In the genomic region with DNA sequence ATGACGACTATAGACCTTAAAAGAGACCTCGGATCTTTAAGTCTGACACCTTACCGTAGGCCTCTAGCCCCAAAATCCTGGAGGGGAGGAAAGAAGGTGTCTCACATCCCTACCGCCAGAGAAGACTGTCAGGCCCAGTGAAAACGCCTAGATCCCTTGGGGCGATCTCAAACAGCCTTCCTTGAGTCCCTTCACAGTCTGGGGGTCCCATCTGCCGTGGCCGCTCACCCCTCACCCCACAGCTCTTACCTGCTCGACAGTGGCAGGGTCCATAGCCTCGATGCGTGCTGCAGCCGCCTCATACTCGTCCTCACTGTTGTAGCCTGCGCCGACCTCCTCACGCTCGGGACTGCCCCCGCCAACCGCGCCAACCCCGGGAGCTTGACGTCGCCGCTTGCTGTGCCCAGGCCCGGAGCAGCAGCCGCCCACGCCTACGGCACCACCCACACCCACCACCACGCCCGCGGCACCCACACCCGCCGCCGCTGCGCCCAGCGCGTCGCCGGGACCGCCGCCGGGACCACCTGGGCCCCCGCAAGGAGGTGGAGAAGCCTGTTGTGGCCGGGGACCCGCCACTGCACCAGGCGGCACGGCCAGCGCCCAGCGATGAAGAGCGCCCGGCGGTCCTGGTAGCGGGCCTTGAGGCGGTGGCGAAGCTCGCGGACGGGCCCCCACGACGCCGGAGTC, we compare ENCODE assay signal across 6 cellular contexts. TPM values are rescaled to one million over a fixed set of nuclear protein-coding genes. Genes with fewer than 3 reads are reported as not detected.
DNase-seq lines count a peak whose midpoint lies in the region; ATAC-seq, FAIRE-seq and TF ChIP-seq lines count a peak whose summit lies in the region.

No MANE protein-coding gene starts in this region.

- POLR2A ChIA-PET in A549 (lab: Yijun Ruan, JAX) = interaction anchor here (1.6 to 3.6 kb wide), 4 partner anchors 59 to 220 kb away, joined by 3 to 40 read pairs (median 7); a partner anchor contains a TSS

- H3K9me3 ChIP-seq in A549 (no peaks in the 10 kb centered on the region), Loucy (ENCODE audit: insufficient read depth, low read depth, low read length) (no peaks in the 10 kb centered on the region), body of pancreas (no peaks in the 10 kb centered on the region)

- H3F3A ChIP-seq in Loucy (ENCODE audit: low read depth) = no peaks in the 10 kb centered on the region

- H3K27me3 Mint-ChIP-seq in nephron (ENCODE audit: low read depth) = no peaks in the 10 kb centered on the region

- TF ChIP-seq CTCF in A549 (IDR thresholded peaks at IDR 0.05) (no peak), Loucy (conservative IDR thresholded peaks at IDR 0.05; ENCODE audit: low read length) (no peak), body of pancreas (IDR thresholded peaks at IDR 0.05) (no peak), nephron (IDR thresholded peaks at IDR 0.05; ENCODE audit: unreplicated experiment in 3 of 3) (no peak)

- TF ChIP-seq RAD21 in A549 (conservative IDR thresholded peaks at IDR 0.05 in 1 of 2, IDR thresholded peaks at IDR 0.05 in 1 of 2) = no peak

- peak overlapping the region; percentile 82 to 99 for H3K27ac ChIP-seq in A549
- peak overlapping the region; percentile 75 to 99 (median 95) for H3K27ac ChIP-seq in body of pancreas

- H3K4me1 ChIP-seq in A549 (peaks cover 19% of the 10 kb centered on the region), Loucy (ENCODE audit: insufficient read depth, low read length, poor library complexity, severe bottlenecking) (peaks cover 23% of the 10 kb centered on the region), body of pancreas (peaks cover 50% of the 10 kb centered on the region)

- H3K36me3 Mint-ChIP-seq in nephron (ENCODE audit: low read depth) = peaks cover 10% of the 10 kb centered on the region

- no peak overlapping the region for H2AFZ ChIP-seq in Loucy (ENCODE audit: low read length)

- no peak for DNase-seq in A549 (ENCODE audit: low read depth in 1 of 2, low spot score in 1 of 2)
- DNase-seq in body of pancreas = peak in 3 of 4 donors; percentile 20 to 30 (median 27)
- no peak for DNase-seq in NCI-H226
- no peak for DNase-seq in NCI-H82 (lab: John Stamatoyannopoulos, UW)

- peaks cover 53% of the 10 kb centered on the region for H3K79me2 ChIP-seq in Loucy (ENCODE audit: insufficient read depth, low read length)

- no peak for ATAC-seq in A549
- no peak for ATAC-seq in body of pancreas

- H3K4me3 Mint-ChIP-seq in nephron = peak overlapping the region; percentile 75 to 88 (median 85)

- peaks cover 52% of the 10 kb centered on the region for H3K4me1 Mint-ChIP-seq in nephron

- H3K9me2 ChIP-seq in Loucy (replicated peaks; ENCODE audit: low read depth, low read length) = no peaks in the 10 kb centered on the region

- TF ChIP-seq EP300 in A549 (IDR thresholded peaks at IDR 0.05) = no peak

- H3K9me3 Mint-ChIP-seq in nephron = no peaks in the 10 kb centered on the region

- 8% methylated on average over 6 of the region's 61 CpGs for WGBS in A549 (ENCODE audit: missing lambda C conversion rate)
- 3 to 14% methylated on average over 5 of the region's 61 CpGs for WGBS in body of pancreas, 2 donors

- H3K27me3 ChIP-seq in Loucy (ENCODE audit: insufficient read depth, low read length, poor library complexity, severe bottlenecking) (no peaks in the 10 kb centered on the region), body of pancreas (no peaks in the 10 kb centered on the region)

- TF ChIP-seq POLR2A in A549 (IDR thresholded peaks at IDR 0.05; ENCODE audit: low read length) (no peak), body of pancreas (IDR thresholded peaks at IDR 0.05) (no peak)

- peaks cover 27% of the 10 kb centered on the region for H4K20me1 ChIP-seq in Loucy (ENCODE audit: insufficient read depth, low read length, poor library complexity, severe bottlenecking)

- peak overlapping the region; percentile 98 for H3K4me2 ChIP-seq in A549
- peak overlapping the region; percentile 92 for H3K4me2 ChIP-seq in Loucy (ENCODE audit: low read depth, low read length, poor library complexity, severe bottlenecking)

- peak overlapping the region; percentile 23 to 65 (median 64) for H3K27ac Mint-ChIP-seq in nephron

- intact Hi-C loops in body of pancreas (cut with DNase I) = no loop called here

- no peak for FAIRE-seq in A549 (lab: Jason Lieb, UNC)

- peak overlapping the region; percentile 98 for H3K4me3 ChIP-seq in A549
- H3K4me3 ChIP-seq in Loucy (ENCODE audit: low read length, poor library complexity, severe bottlenecking) = peak overlapping the region; percentile 79
- H3K4me3 ChIP-seq in body of pancreas = peak overlapping the region; percentile 16 to 34

- CTCF ChIA-PET in A549 (lab: Yijun Ruan, JAX) = interaction anchor here (3.4 to 3.9 kb wide), 2 partner anchors 10 to 87 kb away, joined by 9 to 20 read pairs; a partner anchor contains a TSS

- H3K36me3 ChIP-seq in Loucy (ENCODE audit: insufficient read depth, low read length) (no peaks in the 10 kb centered on the region), body of pancreas (replicated peaks in 1 of 2; ENCODE audit: insufficient read depth in 1 of 2, low read depth in 2 of 2) (no peaks in the 10 kb centered on the region)

- peak overlapping the region; percentile 83 for H3K9ac ChIP-seq in Loucy (ENCODE audit: low read depth, low read length, poor library complexity, severe bottlenecking)

TF ChIP-seq in A549, 52 proteins besides CTCF, POLR2A, EP300 and RAD21 (continues in another document):
- TF ChIP-seq, protein P1, sequence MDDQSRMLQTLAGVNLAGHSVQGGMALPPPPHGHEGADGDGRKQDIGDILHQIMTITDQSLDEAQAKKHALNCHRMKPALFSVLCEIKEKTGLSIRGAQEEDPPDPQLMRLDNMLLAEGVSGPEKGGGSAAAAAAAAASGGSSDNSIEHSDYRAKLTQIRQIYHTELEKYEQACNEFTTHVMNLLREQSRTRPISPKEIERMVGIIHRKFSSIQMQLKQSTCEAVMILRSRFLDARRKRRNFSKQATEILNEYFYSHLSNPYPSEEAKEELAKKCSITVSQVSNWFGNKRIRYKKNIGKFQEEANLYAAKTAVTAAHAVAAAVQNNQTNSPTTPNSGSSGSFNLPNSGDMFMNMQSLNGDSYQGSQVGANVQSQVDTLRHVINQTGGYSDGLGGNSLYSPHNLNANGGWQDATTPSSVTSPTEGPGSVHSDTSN (IDR thresholded peaks at IDR 0.05) = no peak
- no peak for TF ChIP-seq ESRRA (IDR thresholded peaks at IDR 0.05; ENCODE audit: borderline replicate concordance, low read length)
- TF ChIP-seq, protein P2, sequence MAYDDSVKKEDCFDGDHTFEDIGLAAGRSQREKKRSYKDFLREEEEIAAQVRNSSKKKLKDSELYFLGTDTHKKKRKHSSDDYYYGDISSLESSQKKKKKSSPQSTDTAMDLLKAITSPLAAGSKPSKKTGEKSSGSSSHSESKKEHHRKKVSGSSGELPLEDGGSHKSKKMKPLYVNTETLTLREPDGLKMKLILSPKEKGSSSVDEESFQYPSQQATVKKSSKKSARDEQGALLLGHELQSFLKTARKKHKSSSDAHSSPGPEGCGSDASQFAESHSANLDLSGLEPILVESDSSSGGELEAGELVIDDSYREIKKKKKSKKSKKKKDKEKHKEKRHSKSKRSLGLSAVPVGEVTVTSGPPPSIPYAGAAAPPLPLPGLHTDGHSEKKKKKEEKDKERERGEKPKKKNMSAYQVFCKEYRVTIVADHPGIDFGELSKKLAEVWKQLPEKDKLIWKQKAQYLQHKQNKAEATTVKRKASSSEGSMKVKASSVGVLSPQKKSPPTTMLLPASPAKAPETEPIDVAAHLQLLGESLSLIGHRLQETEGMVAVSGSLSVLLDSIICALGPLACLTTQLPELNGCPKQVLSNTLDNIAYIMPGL (CRISPR knock-in tag; IDR thresholded peaks at IDR 0.05; ENCODE audit: borderline replicate concordance) = no peak
- no peak for TF ChIP-seq TFCP2L1 (CRISPR knock-in tag; IDR thresholded peaks at IDR 0.05)
- no peak for TF ChIP-seq FOXS1 (CRISPR knock-in tag; IDR thresholded peaks at IDR 0.05)

RNA-seq across cellular contexts. Expression of a gene that starts 0.5 kb away (rescaled TPM):
- polyA plus RNA-seq in A549 (2011; rRNA removed) (57.7 and 65.6 TPM in 2 replicates), A549 (2017; fragmentation: RNase III; extraction: RNeasy Plus Mini Kit Qiagen cat#74134 plus additional on column Dnase treatment) (42.5 to 48.2 TPM (median 45.9 TPM) in 3 replicates)
- polyA plus RNA-seq in A549 (2012; cell fraction: cytosol; rRNA removed) = 49.8 and 52.3 TPM in 2 replicates
- polyA plus RNA-seq in A549 (2012; cell fraction: nucleus; rRNA removed) = 94.0 and 113 TPM in 2 replicates
- 53.4 and 57.2 TPM in 2 replicates for polyA minus RNA-seq in A549 (2011; rRNA and poly(A)+ RNA removed)
- 10 to 100 TPM; 23.6 to 40.2 TPM for total RNA-seq in body of pancreas

RNA-seq across cellular contexts. Expression of a gene that starts 14.8 kb away (rescaled TPM):
- 0.59 and 1.1 TPM in 2 replicates for polyA plus RNA-seq in A549 (2011; rRNA removed)
- polyA plus RNA-seq in A549 (2012; cell fraction: cytosol; rRNA removed) = 0.65 and 1.1 TPM in 2 replicates
- 8.6 and 9.5 TPM in 2 replicates for polyA plus RNA-seq in A549 (2012; cell fraction: nucleus; rRNA removed)
- 0.69 to 0.79 TPM (median 0.77 TPM) in 3 replicates for polyA plus RNA-seq in A549 (2017; fragmentation: RNase III; extraction: RNeasy Plus Mini Kit Qiagen cat#74134 plus additional on column Dnase treatment)
- 0.29 and 0.50 TPM in 2 replicates for polyA minus RNA-seq in A549 (2011; rRNA and poly(A)+ RNA removed)
- total RNA-seq in body of pancreas = 1 to 10 TPM in 1 of 2 donors, under 1 TPM in 1; 0.52 to 1.3 TPM

RNA-seq across cellular contexts. Expression of a gene that starts 38.0 kb away (rescaled TPM):
- 8.2 and 8.5 TPM in 2 replicates for polyA plus RNA-seq in A549 (2011; rRNA removed)
- polyA plus RNA-seq in A549 (2012; cell fraction: cytosol; rRNA removed) = 10.0 and 11.2 TPM in 2 replicates
- 18.2 and 21.9 TPM in 2 replicates for polyA plus RNA-seq in A549 (2012; cell fraction: nucleus; rRNA removed)
- 7.9 to 8.8 TPM (median 7.9 TPM) in 3 replicates for polyA plus RNA-seq in A549 (2017; fragmentation: RNase III; extraction: RNeasy Plus Mini Kit Qiagen cat#74134 plus additional on column Dnase treatment)
- polyA minus RNA-seq in A549 (2011; rRNA and poly(A)+ RNA removed) = 9.0 and 12.3 TPM in 2 replicates
- 1 to 10 TPM; 2.3 to 7.9 TPM for total RNA-seq in body of pancreas

RNA-seq across cellular contexts. Expression of a gene that starts 45.2 kb away (rescaled TPM):
- 33.7 and 35.1 TPM in 2 replicates for polyA plus RNA-seq in A549 (2011; rRNA removed)
- 25.6 and 29.1 TPM in 2 replicates for polyA plus RNA-seq in A549 (2012; cell fraction: cytosol; rRNA removed)
- polyA plus RNA-seq in A549 (2012; cell fraction: nucleus; rRNA removed) = 66.7 and 82.8 TPM in 2 replicates
- 27.7 to 36.2 TPM (median 34.3 TPM) in 3 replicates for polyA plus RNA-seq in A549 (2017; fragmentation: RNase III; extraction: RNeasy Plus Mini Kit Qiagen cat#74134 plus additional on column Dnase treatment)
- 21.4 and 21.9 TPM in 2 replicates for polyA minus RNA-seq in A549 (2011; rRNA and poly(A)+ RNA removed)
- total RNA-seq in body of pancreas = 10 to 100 TPM; 22.8 to 42.5 TPM

RNA-seq across cellular contexts. Expression of a gene that starts 45.4 kb away (rescaled TPM):
- polyA plus RNA-seq in A549 (2011; rRNA removed) (39.4 and 64.2 TPM in 2 replicates), A549 (2017; fragmentation: RNase III; extraction: RNeasy Plus Mini Kit Qiagen cat#74134 plus additional on column Dnase treatment) (42.3 to 50.2 TPM (median 49.0 TPM) in 3 replicates)
- 47.0 and 62.4 TPM in 2 replicates for polyA plus RNA-seq in A549 (2012; cell fraction: cytosol; rRNA removed)
- polyA plus RNA-seq in A549 (2012; cell fraction: nucleus; rRNA removed) = 71.5 and 82.6 TPM in 2 replicates
- polyA minus RNA-seq in A549 (2011; rRNA and poly(A)+ RNA removed) = 53.2 and 68.1 TPM in 2 replicates
- 10 to 100 TPM; 12.5 to 20.1 TPM for total RNA-seq in body of pancreas

Comparison
In these comparisons a context has a peak if more than half of its experiments do, and no peak if none do; other contexts are left out.
1. DNase-seq: peak in body of pancreas (3 of 4); none in A549 (0 of 2), NCI-H226 (single experiment) and NCI-H82 (single experiment).
2. H3K4me3 ChIP-seq: peak in every context shown above with its lines; median percentile 98 in A549; 79 in Loucy; 25 in body of pancreas.